ENCODE assay signal across 8 cellular contexts in genomic region chr6:90478789-90479602, GRCh38.
A peak's percentile ranks its signal among the peaks of the same experiment; 100 is the strongest.
DNase-seq lines count a peak whose midpoint lies in the region; ATAC-seq and TF ChIP-seq lines count a peak whose summit lies in the region.

No MANE protein-coding gene starts in this region.

- peaks cover 54% of the 10 kb centered on the region for H3K4me1 Mint-ChIP-seq in activated naive CD8-positive, alpha-beta T cell (ENCODE audit: low read depth)
- H3K4me1 Mint-ChIP-seq in progenitor cell of endocrine pancreas (ENCODE audit: low read depth): peaks cover 5% of the 10 kb centered on the region

- H3K36me3 Mint-ChIP-seq in activated naive CD8-positive, alpha-beta T cell: no peaks in the 10 kb centered on the region
- H3K36me3 Mint-ChIP-seq in progenitor cell of endocrine pancreas (ENCODE audit: insufficient read depth): no peaks in the 10 kb centered on the region

- TF ChIP-seq CTCF in GM13977 (IDR thresholded peaks at IDR 0.05; ENCODE audit: extremely low read depth, insufficient read depth, missing control alignments) (peak; percentile 80), progenitor cell of endocrine pancreas (IDR thresholded peaks at IDR 0.05; ENCODE audit: unreplicated experiment) (peak; percentile 94)

- DNase-seq in GM13977 (ENCODE audit: low spot score) (peak; percentile 46), NCI-H1417 treated with DMSO at 0.1 percent for 48 hours (lab: John Stamatoyannopoulos, UW) (peak; percentile 33), SKM-1 treated with dmso at 0.1 percent for 144 hours (lab: John Stamatoyannopoulos, UW; ENCODE audit: unreplicated experiment) (peak; percentile 93), head of caudate nucleus (peak; percentile 74 to 97 (median 89)), progenitor cell of endocrine pancreas (ENCODE audit: low spot score, unreplicated experiment) (peak; percentile 77), cortex of kidney (lab: John Stamatoyannopoulos, UW) (no peak)

- H3K4me3 Mint-ChIP-seq in activated naive CD8-positive, alpha-beta T cell: peak overlapping the region; percentile 42
- no peak overlapping the region for H3K4me3 Mint-ChIP-seq in progenitor cell of endocrine pancreas (ENCODE audit: low read depth)

- H3K27me3 Mint-ChIP-seq in activated naive CD8-positive, alpha-beta T cell: no peaks in the 10 kb centered on the region
- H3K27me3 Mint-ChIP-seq in progenitor cell of endocrine pancreas: peaks cover 19% of the 10 kb centered on the region

- peak; percentile 81 for ATAC-seq in HG02870 (IDR thresholded peaks at IDR 0.05; ENCODE audit: unreplicated experiment)

- intact Hi-C loops in head of caudate nucleus (cut with DNase I): loop anchor here (2.0 to 5.0 kb wide), 3 partner anchors 172 to 537 kb away; no protein-coding TSS in a partner anchor

- no peaks in the 10 kb centered on the region for H3K9me3 Mint-ChIP-seq in activated naive CD8-positive, alpha-beta T cell (ENCODE audit: low read depth)
- no peaks in the 10 kb centered on the region for H3K9me3 Mint-ChIP-seq in progenitor cell of endocrine pancreas (ENCODE audit: low read depth)

- H3K27ac Mint-ChIP-seq in activated naive CD8-positive, alpha-beta T cell: peak overlapping the region; percentile 84
- no peak overlapping the region for H3K27ac Mint-ChIP-seq in progenitor cell of endocrine pancreas

- in situ Hi-C loops in GM13977 (cut with MboI; ENCODE audit: low pct_unique_long_range_greater_than_20kb, low sequenced_read_pairs, unreplicated experiment): loop anchor here (10.0 kb wide), 1 partner anchor 534 kb away; no protein-coding TSS in a partner anchor
